Comparison of ENCODE assay signal across 8 cellular contexts in the genomic region with DNA sequence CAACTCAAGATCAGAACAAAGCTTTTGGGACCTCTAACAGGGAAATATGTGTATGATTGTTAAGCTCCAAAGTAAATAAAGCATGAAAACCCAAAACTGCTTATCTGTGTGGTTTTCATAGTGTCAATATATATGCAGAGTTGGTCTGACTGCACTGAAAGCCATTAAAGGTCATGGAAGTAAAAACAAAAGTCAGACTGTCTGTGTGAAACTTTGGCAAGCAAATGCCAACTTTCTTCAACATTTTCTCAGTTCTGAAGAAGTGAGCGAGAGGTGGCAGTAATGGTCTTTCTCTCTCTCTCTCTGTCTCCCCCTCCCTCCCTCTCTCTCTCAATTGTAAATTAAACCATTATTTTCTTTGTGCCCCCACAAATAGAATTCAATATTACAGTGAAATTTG.
DNase-seq lines count a peak whose midpoint lies in the region; ATAC-seq, FAIRE-seq and TF ChIP-seq lines count a peak whose summit lies in the region.

No MANE protein-coding gene starts in this region.

- no peaks in the 10 kb centered on the region for H3K9me2 ChIP-seq in OCI-LY1 (ENCODE audit: low read depth, low read length)

- H3K4me3 ChIP-seq in OCI-LY1 (ENCODE audit: low read depth, low read length, poor library complexity, severe bottlenecking), result no peak overlapping the region
- H3K4me3 ChIP-seq in coronary artery, result no peak overlapping the region

- no peak overlapping the region for H2AFZ ChIP-seq in OCI-LY1 (ENCODE audit: low read length)

- H3K9ac ChIP-seq in OCI-LY1 (ENCODE audit: low read length), result no peak overlapping the region

- no peak for TF ChIP-seq POLR2A in GM18505 (IDR thresholded peaks at IDR 0.05; ENCODE audit: borderline replicate concordance, extremely low read depth, insufficient read depth, insufficient read length)
- TF ChIP-seq POLR2A in H54 (IDR thresholded peaks at IDR 0.05; ENCODE audit: low read depth, low read length), result no peak

- ATAC-seq in GM18505 (IDR thresholded peaks at IDR 0.05; ENCODE audit: unreplicated experiment) (peak; percentile 60), foreskin keratinocyte (no peak)

- DNase-seq in H54 (ENCODE audit: insufficient read length, low spot score), result no peak
- no peak for DNase-seq in foreskin keratinocyte
- no peak for DNase-seq in SW 1271 (lab: John Stamatoyannopoulos, UW)
- no peak for DNase-seq in cerebellum (ENCODE audit: low spot score)
- no peak for DNase-seq in coronary artery (ENCODE audit: low spot score)
- no peak for DNase-seq in iPS-NIHi7 (ENCODE audit: extremely low spot score)

- H3K36me3 ChIP-seq in OCI-LY1 (ENCODE audit: insufficient read depth, low read length), result no peaks in the 10 kb centered on the region

- H3K79me2 ChIP-seq in OCI-LY1 (ENCODE audit: insufficient read depth, low read length), result no peaks in the 10 kb centered on the region

- TF ChIP-seq CTCF in OCI-LY1 (IDR thresholded peaks at IDR 0.05; ENCODE audit: low read length) (peak; percentile 48; the same call in 1 of the 2 replicates), foreskin keratinocyte (conservative IDR thresholded peaks at IDR 0.05) (peak; percentile 25), coronary artery (IDR thresholded peaks at IDR 0.05) (no peak)

- no peak overlapping the region for H3K4me2 ChIP-seq in OCI-LY1 (ENCODE audit: low read length)

- H3K27ac ChIP-seq in OCI-LY1 (ENCODE audit: low read depth, low read length, poor library complexity, severe bottlenecking) (no peak overlapping the region), foreskin keratinocyte (no peak overlapping the region), coronary artery (no peak overlapping the region)

- no peaks in the 10 kb centered on the region for H3F3A ChIP-seq in OCI-LY1 (ENCODE audit: insufficient read depth, low read length)

- H3K27me3 ChIP-seq in OCI-LY1 (ENCODE audit: insufficient read depth, low read length) (no peaks in the 10 kb centered on the region), foreskin keratinocyte (no peaks in the 10 kb centered on the region)

- no peaks in the 10 kb centered on the region for H4K20me1 ChIP-seq in OCI-LY1 (ENCODE audit: insufficient read depth, low read length)

- H3K4me1 ChIP-seq in OCI-LY1 (ENCODE audit: insufficient read depth, low read length, severe bottlenecking), result peaks cover 11% of the 10 kb centered on the region
- H3K4me1 ChIP-seq in foreskin keratinocyte, result peaks cover 8% of the 10 kb centered on the region

- peak; percentile 91 for FAIRE-seq in H54 (lab: Jason Lieb, UNC)

- no peaks in the 10 kb centered on the region for H3K9me3 ChIP-seq in OCI-LY1 (ENCODE audit: low read length)
